Comparison of ENCODE assay signal across 2 cellular contexts in the genomic region with DNA sequence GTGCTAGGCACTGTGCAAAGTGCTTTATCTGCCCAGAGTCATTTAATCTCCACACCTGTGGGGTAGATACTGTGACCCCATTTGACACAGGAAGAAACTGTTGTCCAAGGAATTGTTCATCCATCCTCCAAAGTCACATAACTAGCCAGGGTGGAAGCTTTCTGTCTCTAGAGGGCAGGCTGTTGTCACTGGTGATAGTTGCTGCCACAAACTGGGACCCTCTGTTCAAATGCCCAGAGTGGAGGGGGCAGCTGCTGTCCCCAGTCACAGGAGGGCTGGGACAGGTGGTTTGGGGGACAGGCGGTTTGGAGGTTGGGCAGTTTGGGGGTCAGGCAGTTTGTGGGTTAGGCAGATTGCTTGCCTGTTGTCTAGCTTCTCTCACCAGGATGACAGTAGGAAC.
TF ChIP-seq lines count a peak whose summit lies in the region.

No MANE protein-coding gene starts in this region.

TF ChIP-seq in GM12878, 131 proteins besides CTCF, POLR2A, EP300 and RAD21 (continued from another document):
- peak; percentile 16; the same call in 1 of the 2 replicates for TF ChIP-seq SMC3 (IDR thresholded peaks at IDR 0.05; ENCODE audit: borderline replicate concordance, low read length)

TF ChIP-seq in liver, 16 proteins besides CTCF, POLR2A, EP300 and RAD21 (continued from another document):
- TF ChIP-seq, protein P1, sequence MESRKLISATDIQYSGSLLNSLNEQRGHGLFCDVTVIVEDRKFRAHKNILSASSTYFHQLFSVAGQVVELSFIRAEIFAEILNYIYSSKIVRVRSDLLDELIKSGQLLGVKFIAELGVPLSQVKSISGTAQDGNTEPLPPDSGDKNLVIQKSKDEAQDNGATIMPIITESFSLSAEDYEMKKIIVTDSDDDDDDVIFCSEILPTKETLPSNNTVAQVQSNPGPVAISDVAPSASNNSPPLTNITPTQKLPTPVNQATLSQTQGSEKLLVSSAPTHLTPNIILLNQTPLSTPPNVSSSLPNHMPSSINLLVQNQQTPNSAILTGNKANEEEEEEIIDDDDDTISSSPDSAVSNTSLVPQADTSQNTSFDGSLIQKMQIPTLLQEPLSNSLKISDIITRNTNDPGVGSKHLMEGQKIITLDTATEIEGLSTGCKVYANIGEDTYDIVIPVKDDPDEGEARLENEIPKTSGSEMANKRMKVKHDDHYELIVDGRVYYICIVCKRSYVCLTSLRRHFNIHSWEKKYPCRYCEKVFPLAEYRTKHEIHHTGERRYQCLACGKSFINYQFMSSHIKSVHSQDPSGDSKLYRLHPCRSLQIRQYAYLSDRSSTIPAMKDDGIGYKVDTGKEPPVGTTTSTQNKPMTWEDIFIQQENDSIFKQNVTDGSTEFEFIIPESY (IDR thresholded peaks at IDR 0.05) = no peak
- TF ChIP-seq MAX (IDR thresholded peaks at IDR 0.05) (no peak), YY1 (IDR thresholded peaks at IDR 0.05) (no peak), EGR1 (IDR thresholded peaks at IDR 0.05; ENCODE audit: low read depth in 2 of 2) (no peak), RXRA (IDR thresholded peaks at IDR 0.05) (no peak)
- TF ChIP-seq, protein P2, sequence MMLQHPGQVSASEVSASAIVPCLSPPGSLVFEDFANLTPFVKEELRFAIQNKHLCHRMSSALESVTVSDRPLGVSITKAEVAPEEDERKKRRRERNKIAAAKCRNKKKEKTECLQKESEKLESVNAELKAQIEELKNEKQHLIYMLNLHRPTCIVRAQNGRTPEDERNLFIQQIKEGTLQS (IDR thresholded peaks at IDR 0.05) = no peak
- TF ChIP-seq, protein P3, sequence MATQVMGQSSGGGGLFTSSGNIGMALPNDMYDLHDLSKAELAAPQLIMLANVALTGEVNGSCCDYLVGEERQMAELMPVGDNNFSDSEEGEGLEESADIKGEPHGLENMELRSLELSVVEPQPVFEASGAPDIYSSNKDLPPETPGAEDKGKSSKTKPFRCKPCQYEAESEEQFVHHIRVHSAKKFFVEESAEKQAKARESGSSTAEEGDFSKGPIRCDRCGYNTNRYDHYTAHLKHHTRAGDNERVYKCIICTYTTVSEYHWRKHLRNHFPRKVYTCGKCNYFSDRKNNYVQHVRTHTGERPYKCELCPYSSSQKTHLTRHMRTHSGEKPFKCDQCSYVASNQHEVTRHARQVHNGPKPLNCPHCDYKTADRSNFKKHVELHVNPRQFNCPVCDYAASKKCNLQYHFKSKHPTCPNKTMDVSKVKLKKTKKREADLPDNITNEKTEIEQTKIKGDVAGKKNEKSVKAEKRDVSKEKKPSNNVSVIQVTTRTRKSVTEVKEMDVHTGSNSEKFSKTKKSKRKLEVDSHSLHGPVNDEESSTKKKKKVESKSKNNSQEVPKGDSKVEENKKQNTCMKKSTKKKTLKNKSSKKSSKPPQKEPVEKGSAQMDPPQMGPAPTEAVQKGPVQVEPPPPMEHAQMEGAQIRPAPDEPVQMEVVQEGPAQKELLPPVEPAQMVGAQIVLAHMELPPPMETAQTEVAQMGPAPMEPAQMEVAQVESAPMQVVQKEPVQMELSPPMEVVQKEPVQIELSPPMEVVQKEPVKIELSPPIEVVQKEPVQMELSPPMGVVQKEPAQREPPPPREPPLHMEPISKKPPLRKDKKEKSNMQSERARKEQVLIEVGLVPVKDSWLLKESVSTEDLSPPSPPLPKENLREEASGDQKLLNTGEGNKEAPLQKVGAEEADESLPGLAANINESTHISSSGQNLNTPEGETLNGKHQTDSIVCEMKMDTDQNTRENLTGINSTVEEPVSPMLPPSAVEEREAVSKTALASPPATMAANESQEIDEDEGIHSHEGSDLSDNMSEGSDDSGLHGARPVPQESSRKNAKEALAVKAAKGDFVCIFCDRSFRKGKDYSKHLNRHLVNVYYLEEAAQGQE (IDR thresholded peaks at IDR 0.05) = no peak
